Comparison of ENCODE assay signal across 1 cellular context in genomic region chr5:150000261-150000989, GRCh38.
A peak's percentile ranks its signal among the peaks of the same experiment; 100 is the strongest.
TF ChIP-seq lines count a peak whose summit lies in the region.

A gene with protein sequence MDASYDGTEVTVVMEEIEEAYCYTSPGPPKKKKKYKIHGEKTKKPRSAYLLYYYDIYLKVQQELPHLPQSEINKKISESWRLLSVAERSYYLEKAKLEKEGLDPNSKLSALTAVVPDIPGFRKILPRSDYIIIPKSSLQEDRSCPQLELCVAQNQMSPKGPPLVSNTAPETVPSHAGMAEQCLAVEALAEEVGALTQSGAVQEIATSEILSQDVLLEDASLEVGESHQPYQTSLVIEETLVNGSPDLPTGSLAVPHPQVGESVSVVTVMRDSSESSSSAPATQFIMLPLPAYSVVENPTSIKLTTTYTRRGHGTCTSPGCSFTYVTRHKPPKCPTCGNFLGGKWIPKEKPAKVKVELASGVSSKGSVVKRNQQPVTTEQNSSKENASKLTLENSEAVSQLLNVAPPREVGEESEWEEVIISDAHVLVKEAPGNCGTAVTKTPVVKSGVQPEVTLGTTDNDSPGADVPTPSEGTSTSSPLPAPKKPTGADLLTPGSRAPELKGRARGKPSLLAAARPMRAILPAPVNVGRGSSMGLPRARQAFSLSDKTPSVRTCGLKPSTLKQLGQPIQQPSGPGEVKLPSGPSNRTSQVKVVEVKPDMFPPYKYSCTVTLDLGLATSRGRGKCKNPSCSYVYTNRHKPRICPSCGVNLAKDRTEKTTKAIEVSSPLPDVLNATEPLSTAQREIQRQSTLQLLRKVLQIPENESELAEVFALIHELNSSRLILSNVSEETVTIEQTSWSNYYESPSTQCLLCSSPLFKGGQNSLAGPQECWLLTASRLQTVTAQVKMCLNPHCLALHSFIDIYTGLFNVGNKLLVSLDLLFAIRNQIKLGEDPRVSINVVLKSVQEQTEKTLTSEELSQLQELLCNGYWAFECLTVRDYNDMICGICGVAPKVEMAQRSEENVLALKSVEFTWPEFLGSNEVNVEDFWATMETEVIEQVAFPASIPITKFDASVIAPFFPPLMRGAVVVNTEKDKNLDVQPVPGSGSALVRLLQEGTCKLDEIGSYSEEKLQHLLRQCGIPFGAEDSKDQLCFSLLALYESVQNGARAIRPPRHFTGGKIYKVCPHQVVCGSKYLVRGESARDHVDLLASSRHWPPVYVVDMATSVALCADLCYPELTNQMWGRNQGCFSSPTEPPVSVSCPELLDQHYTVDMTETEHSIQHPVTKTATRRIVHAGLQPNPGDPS (N-terminal part only) (plus strand): TSS chr5:150000739. CDS start chr5:150004853, 4,114 bp downstream.
Gene TIGD6 (minus strand): TSS chr5:150000654. CDS start chr5:149996348, 4,306 bp downstream.

TF ChIP-seq in HEK293, 187 proteins besides CTCF, POLR2A, EP300 and RAD21 (continued from another document and continues in another):
- TF ChIP-seq ZNF518A (tag by site-specific recombination; conservative IDR thresholded peaks at IDR 0.05; ENCODE audit: low read depth): peak; percentile 89
- no peak for TF ChIP-seq ZSCAN23 (tag by site-specific recombination; IDR thresholded peaks at IDR 0.05)
- TF ChIP-seq ZNF529 (tag by site-specific recombination; IDR thresholded peaks at IDR 0.05; ENCODE audit: insufficient replicate concordance): no peak
- TF ChIP-seq ZSCAN5A (tag by site-specific recombination; IDR thresholded peaks at IDR 0.05): peak; percentile 91
- no peak for TF ChIP-seq ZNF426 (tag by site-specific recombination; IDR thresholded peaks at IDR 0.05)
- no peak for TF ChIP-seq ZNF623 (tag by site-specific recombination; IDR thresholded peaks at IDR 0.05)
- peak; percentile 68 for TF ChIP-seq KLF9 (tag by site-specific recombination; IDR thresholded peaks at IDR 0.05; ENCODE audit: low read depth)
- TF ChIP-seq, protein P1, sequence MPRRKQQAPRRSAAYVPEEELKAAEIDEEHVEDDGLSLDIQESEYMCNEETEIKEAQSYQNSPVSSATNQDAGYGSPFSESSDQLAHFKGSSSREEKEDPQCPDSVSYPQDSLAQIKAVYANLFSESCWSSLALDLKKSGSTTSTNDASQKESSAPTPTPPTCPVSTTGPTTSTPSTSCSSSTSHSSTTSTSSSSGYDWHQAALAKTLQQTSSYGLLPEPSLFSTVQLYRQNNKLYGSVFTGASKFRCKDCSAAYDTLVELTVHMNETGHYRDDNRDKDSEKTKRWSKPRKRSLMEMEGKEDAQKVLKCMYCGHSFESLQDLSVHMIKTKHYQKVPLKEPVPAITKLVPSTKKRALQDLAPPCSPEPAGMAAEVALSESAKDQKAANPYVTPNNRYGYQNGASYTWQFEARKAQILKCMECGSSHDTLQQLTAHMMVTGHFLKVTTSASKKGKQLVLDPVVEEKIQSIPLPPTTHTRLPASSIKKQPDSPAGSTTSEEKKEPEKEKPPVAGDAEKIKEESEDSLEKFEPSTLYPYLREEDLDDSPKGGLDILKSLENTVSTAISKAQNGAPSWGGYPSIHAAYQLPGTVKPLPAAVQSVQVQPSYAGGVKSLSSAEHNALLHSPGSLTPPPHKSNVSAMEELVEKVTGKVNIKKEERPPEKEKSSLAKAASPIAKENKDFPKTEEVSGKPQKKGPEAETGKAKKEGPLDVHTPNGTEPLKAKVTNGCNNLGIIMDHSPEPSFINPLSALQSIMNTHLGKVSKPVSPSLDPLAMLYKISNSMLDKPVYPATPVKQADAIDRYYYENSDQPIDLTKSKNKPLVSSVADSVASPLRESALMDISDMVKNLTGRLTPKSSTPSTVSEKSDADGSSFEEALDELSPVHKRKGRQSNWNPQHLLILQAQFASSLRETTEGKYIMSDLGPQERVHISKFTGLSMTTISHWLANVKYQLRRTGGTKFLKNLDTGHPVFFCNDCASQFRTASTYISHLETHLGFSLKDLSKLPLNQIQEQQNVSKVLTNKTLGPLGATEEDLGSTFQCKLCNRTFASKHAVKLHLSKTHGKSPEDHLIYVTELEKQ (tag by site-specific recombination; IDR thresholded peaks at IDR 0.05; ENCODE audit: borderline replicate concordance): no peak
- TF ChIP-seq ZNF76 (tag by site-specific recombination; IDR thresholded peaks at IDR 0.05; ENCODE audit: borderline replicate concordance, low read depth): peak; percentile 95
- TF ChIP-seq HOXA7 (CRISPR knock-in tag; IDR thresholded peaks at IDR 0.05; ENCODE audit: borderline replicate concordance): no peak
- TF ChIP-seq ZBTB48 (tag by site-specific recombination; IDR thresholded peaks at IDR 0.05): peak; percentile 77
- no peak for TF ChIP-seq ZNF354C (tag by site-specific recombination; IDR thresholded peaks at IDR 0.05; ENCODE audit: borderline replicate concordance, low read depth)
- no peak for TF ChIP-seq SETDB1 (IDR thresholded peaks at IDR 0.05; ENCODE audit: insufficient read length, low read length)
- no peak for TF ChIP-seq BCL11A (tag by site-specific recombination; IDR thresholded peaks at IDR 0.05; ENCODE audit: low read depth)
- no peak; the same call in 1 of the 2 replicates for TF ChIP-seq ZNF239 (tag by site-specific recombination; IDR thresholded peaks at IDR 0.05)
- peak; percentile 93 for TF ChIP-seq SP2 (tag by site-specific recombination; IDR thresholded peaks at IDR 0.05)
- TF ChIP-seq ZBTB8A (tag by site-specific recombination; IDR thresholded peaks at IDR 0.05): peak; percentile 96
- no peak for TF ChIP-seq ZNF16 (tag by site-specific recombination; IDR thresholded peaks at IDR 0.05; ENCODE audit: low read depth)
- TF ChIP-seq ZNF747 (tag by site-specific recombination; IDR thresholded peaks at IDR 0.05): no peak
- TF ChIP-seq ZBTB21 (tag by site-specific recombination; IDR thresholded peaks at IDR 0.05): peak; percentile 43; the same call in 1 of the 2 replicates
- 0 out of 2 replicates have a peak, but pooled peaks have one; percentile 30 for TF ChIP-seq REST (tag by site-specific recombination; IDR thresholded peaks at IDR 0.05)
- 0 out of 2 replicates have a peak, but pooled peaks have one; percentile 12 for TF ChIP-seq ZBTB10 (tag by site-specific recombination; IDR thresholded peaks at IDR 0.05)
- no peak for TF ChIP-seq MEIS1 (CRISPR knock-in tag; IDR thresholded peaks at IDR 0.05; ENCODE audit: borderline replicate concordance)
- TF ChIP-seq, protein P2, sequence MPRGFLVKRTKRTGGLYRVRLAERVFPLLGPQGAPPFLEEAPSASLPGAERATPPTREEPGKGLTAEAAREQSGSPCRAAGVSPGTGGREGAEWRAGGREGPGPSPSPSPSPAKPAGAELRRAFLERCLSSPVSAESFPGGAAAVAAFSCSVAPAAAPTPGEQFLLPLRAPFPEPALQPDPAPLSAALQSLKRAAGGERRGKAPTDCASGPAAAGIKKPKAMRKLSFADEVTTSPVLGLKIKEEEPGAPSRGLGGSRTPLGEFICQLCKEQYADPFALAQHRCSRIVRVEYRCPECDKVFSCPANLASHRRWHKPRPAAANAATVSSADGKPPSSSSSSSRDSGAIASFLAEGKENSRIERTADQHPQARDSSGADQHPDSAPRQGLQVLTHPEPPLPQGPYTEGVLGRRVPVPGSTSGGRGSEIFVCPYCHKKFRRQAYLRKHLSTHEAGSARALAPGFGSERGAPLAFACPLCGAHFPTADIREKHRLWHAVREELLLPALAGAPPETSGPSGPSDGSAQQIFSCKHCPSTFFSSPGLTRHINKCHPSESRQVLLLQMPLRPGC (tag by site-specific recombination; IDR thresholded peaks at IDR 0.05): no peak
- TF ChIP-seq, protein P3, sequence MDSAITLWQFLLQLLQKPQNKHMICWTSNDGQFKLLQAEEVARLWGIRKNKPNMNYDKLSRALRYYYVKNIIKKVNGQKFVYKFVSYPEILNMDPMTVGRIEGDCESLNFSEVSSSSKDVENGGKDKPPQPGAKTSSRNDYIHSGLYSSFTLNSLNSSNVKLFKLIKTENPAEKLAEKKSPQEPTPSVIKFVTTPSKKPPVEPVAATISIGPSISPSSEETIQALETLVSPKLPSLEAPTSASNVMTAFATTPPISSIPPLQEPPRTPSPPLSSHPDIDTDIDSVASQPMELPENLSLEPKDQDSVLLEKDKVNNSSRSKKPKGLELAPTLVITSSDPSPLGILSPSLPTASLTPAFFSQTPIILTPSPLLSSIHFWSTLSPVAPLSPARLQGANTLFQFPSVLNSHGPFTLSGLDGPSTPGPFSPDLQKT (IDR thresholded peaks at IDR 0.05; ENCODE audit: borderline replicate concordance, low read depth, low read length): no peak
- TF ChIP-seq KLF1 (tag by site-specific recombination; IDR thresholded peaks at IDR 0.05): peak; percentile 62
- no peak for TF ChIP-seq ZNF514 (tag by site-specific recombination; IDR thresholded peaks at IDR 0.05)
- peak; percentile 93 for TF ChIP-seq ZNF660 (tag by site-specific recombination; IDR thresholded peaks at IDR 0.05)
- TF ChIP-seq ZNF19 (tag by site-specific recombination; IDR thresholded peaks at IDR 0.05; ENCODE audit: low read depth): no peak
